Comparison of ENCODE assay signal across 9 cellular contexts in genomic region chr4:145248971-145249370, GRCh38.
"Had no signal": no experiment of that assay in that cellular context is flagged by ENCODE, and none has a peak within 500 bp of the region (broad histone marks: within the 10 kb centered on the region; RNA-seq: fewer than 3 reads in every experiment).

No MANE protein-coding gene starts in this region.

- H3K36me3 Mint-ChIP-seq: IgD-negative memory B cell had no signal

- H3K27ac Mint-ChIP-seq: HFFc6, IgD-negative memory B cell had no signal

- H3K9me3 Mint-ChIP-seq: HFFc6, IgD-negative memory B cell had no signal

- H3K9ac ChIP-seq: GM23248 had no signal

- H3K27ac ChIP-seq: GM23248, HL-60 had no signal

- H3K4me1 ChIP-seq: HAP-1 had no signal

- ATAC-seq: HCT116, HepG2 had no signal

- H3K36me3 ChIP-seq: HAP-1 had no signal

- H3K9me3 ChIP-seq: HAP-1 had no signal

- DNase-seq: GM23248, H7, HFFc6, KBM-7 had no signal

- H3K4me3 Mint-ChIP-seq: HFFc6, IgD-negative memory B cell had no signal

- H3K4me1 Mint-ChIP-seq: IgD-negative memory B cell had no signal

- H2AFZ ChIP-seq: GM23248 had no signal

- H3K4me3 ChIP-seq: GM23248, HAP-1 had no signal
